ENCODE assay signal across 9 cellular contexts in genomic region chr1:119266386-119266785, GRCh38.
DNase-seq lines count a peak whose midpoint lies in the region; ATAC-seq, FAIRE-seq and TF ChIP-seq lines count a peak whose summit lies in the region.
"Had no signal": no experiment of that assay in that cellular context is flagged by ENCODE, and none has a peak within 500 bp of the region (broad histone marks: within the 10 kb centered on the region; RNA-seq: fewer than 3 reads in every experiment).

No MANE protein-coding gene starts in this region.

- TF ChIP-seq POLR2A in GM12891 (IDR thresholded peaks at IDR 0.05; ENCODE audit: low read depth, low read length): no peak

- peak; percentile 13 for DNase-seq in GM12891 (ENCODE audit: insufficient read length, low spot score)
- no peak for DNase-seq in activated CD4-positive, alpha-beta T cell treated with anti-CD3 and anti-CD28 coated beads, Interleukin-2, amount 50 U/mL, for 1 hour
- no peak for DNase-seq in KG1 (lab: John Stamatoyannopoulos, UW)
- no peak for DNase-seq in omental fat pad (ENCODE audit: low spot score)
- DNase-seq in iPS-NIHi11 (ENCODE audit: low spot score): no peak
- DNase-seq: NCI-H146 had no signal

- no peak for FAIRE-seq in GM12891 (lab: Jason Lieb, UNC)

- ATAC-seq in GM19328 (IDR thresholded peaks at IDR 0.05; ENCODE audit: unreplicated experiment) (peak; percentile 77), HG02678 (IDR thresholded peaks at IDR 0.05; ENCODE audit: unreplicated experiment) (peak; percentile 95), HG03439 (IDR thresholded peaks at IDR 0.05; ENCODE audit: unreplicated experiment) (peak; percentile 97), omental fat pad (ENCODE audit: low FRiP score) (no peak)

- no peak for TF ChIP-seq CTCF in omental fat pad (IDR thresholded peaks at IDR 0.05)

TF ChIP-seq in GM12891, 5 proteins besides CTCF, POLR2A, EP300 and RAD21:
- TF ChIP-seq TAF1 (IDR thresholded peaks at IDR 0.05; ENCODE audit: low read depth, low read length): no peak
- 0 out of 2 replicates have a peak, but pooled peaks have one; percentile 19 for TF ChIP-seq SPI1 (IDR thresholded peaks at IDR 0.05; ENCODE audit: low read depth, low read length)
